In genomic region chr1:71641903-71642302, GRCh38 we compare ENCODE assay signal across 24 cellular contexts.
"Had no signal": no experiment of that assay in that cellular context is flagged by ENCODE, and none has a peak within 500 bp of the region (broad histone marks: within the 10 kb centered on the region; RNA-seq: fewer than 3 reads in every experiment).

No MANE protein-coding gene starts in this region.

- DNase-seq: activated CD4-positive, alpha-beta memory T cell treated with anti-CD3 and anti-CD28 coated beads for 36 hours; activated CD4-positive, alpha-beta T cell treated with anti-CD3 and anti-CD28 coated beads, Interleukin-2, amount 10 ng/mL, durations not matched to agents 24 days and 14 days; activated CD4-positive, CD25-positive, alpha-beta regulatory T cell treated with anti-CD3 and anti-CD28 coated beads, Interleukin-2, amount 50 U/mL, for 72 hours; activated CD8-positive, alpha-beta memory T cell treated with anti-CD3 and anti-CD28 coated beads, Interleukin-2, amount 50 U/mL, for 48 hours; activated gamma-delta T cell; activated naive CD4-positive, alpha-beta T cell treated with anti-CD3 and anti-CD28 coated beads, Interleukin-2, amount 10 ng/mL, durations not matched to agents 7 days and 5 days; activated naive CD8-positive, alpha-beta T cell treated with anti-CD3 and anti-CD28 coated beads, Interleukin-2, amount 10 ng/mL, durations not matched to agents 7 days and 5 days; activated T-cell treated with anti-CD3 and anti-CD28 coated beads, Interleukin-2, amount 50 U/mL, for 24 hours; foreskin keratinocyte; hippocampal formation; immature natural killer cell; mucosa of descending colon; posterior cingulate gyrus; right lobe of liver; stimulated activated CD4-positive, alpha-beta T cell treated with anti-CD3 and anti-CD28 coated beads, Interleukin-2, amount 100 ng/mL, for 48 hours; stimulated activated naive CD4-positive, alpha-beta T cell treated with Interleukin-2 at 50 U/mL for 16 hours; transverse colon had no signal

- H3K36me3 ChIP-seq: ascending aorta, cardiac muscle cell, right lobe of liver, transverse colon had no signal

- H3K27ac Mint-ChIP-seq: activated CD4-positive, alpha-beta memory T cell treated with anti-CD3 and anti-CD28 coated beads for 36 hours; activated CD4-positive, alpha-beta T cell treated with anti-CD3 and anti-CD28 coated beads, Interleukin-2, amount 10 ng/mL, durations not matched to agents 24 days and 14 days; activated naive CD4-positive, alpha-beta T cell treated with anti-CD3 and anti-CD28 coated beads, Interleukin-2, amount 10 ng/mL, durations not matched to agents 7 days and 5 days; activated naive CD8-positive, alpha-beta T cell treated with anti-CD3 and anti-CD28 coated beads, Interleukin-2, amount 10 ng/mL, durations not matched to agents 7 days and 5 days; activated T-cell treated with anti-CD3 and anti-CD28 coated beads, Interleukin-2, amount 50 U/mL, for 24 hours; immature natural killer cell; natural killer cell treated with Interleukin-12 subunit alpha and Interleukin-12 subunit beta and Interleukin-15 and Interleukin-18, amount 100 ng/mL, for 72 hours had no signal

- H3K4me3 ChIP-seq: ascending aorta, cardiac muscle cell, lung, mucosa of descending colon, right lobe of liver, transverse colon had no signal

- H3K4me3 Mint-ChIP-seq: activated CD4-positive, alpha-beta memory T cell treated with anti-CD3 and anti-CD28 coated beads for 36 hours; activated CD4-positive, alpha-beta T cell treated with anti-CD3 and anti-CD28 coated beads, Interleukin-2, amount 10 ng/mL, durations not matched to agents 24 days and 14 days; activated naive CD4-positive, alpha-beta T cell treated with anti-CD3 and anti-CD28 coated beads, Interleukin-2, amount 10 ng/mL, durations not matched to agents 7 days and 5 days; activated naive CD8-positive, alpha-beta T cell treated with anti-CD3 and anti-CD28 coated beads, Interleukin-2, amount 10 ng/mL, durations not matched to agents 7 days and 5 days; activated T-cell treated with anti-CD3 and anti-CD28 coated beads, Interleukin-2, amount 50 U/mL, for 24 hours; brain; immature natural killer cell; natural killer cell treated with Interleukin-12 subunit alpha and Interleukin-12 subunit beta and Interleukin-15 and Interleukin-18, amount 100 ng/mL, for 72 hours had no signal

- H3K27me3 Mint-ChIP-seq: activated CD4-positive, alpha-beta memory T cell treated with anti-CD3 and anti-CD28 coated beads for 36 hours; activated CD4-positive, alpha-beta T cell treated with anti-CD3 and anti-CD28 coated beads, Interleukin-2, amount 10 ng/mL, durations not matched to agents 24 days and 14 days; activated naive CD4-positive, alpha-beta T cell treated with anti-CD3 and anti-CD28 coated beads, Interleukin-2, amount 10 ng/mL, durations not matched to agents 7 days and 5 days; activated naive CD8-positive, alpha-beta T cell treated with anti-CD3 and anti-CD28 coated beads, Interleukin-2, amount 10 ng/mL, durations not matched to agents 7 days and 5 days; activated T-cell treated with anti-CD3 and anti-CD28 coated beads, Interleukin-2, amount 50 U/mL, for 24 hours; brain; natural killer cell treated with Interleukin-12 subunit alpha and Interleukin-12 subunit beta and Interleukin-15 and Interleukin-18, amount 100 ng/mL, for 72 hours had no signal

- H3K9me3 ChIP-seq: ascending aorta, mucosa of descending colon, right lobe of liver, transverse colon had no signal

- H3K9me3 Mint-ChIP-seq: activated CD4-positive, alpha-beta T cell treated with anti-CD3 and anti-CD28 coated beads, Interleukin-2, amount 10 ng/mL, durations not matched to agents 24 days and 14 days; activated naive CD4-positive, alpha-beta T cell treated with anti-CD3 and anti-CD28 coated beads, Interleukin-2, amount 10 ng/mL, durations not matched to agents 7 days and 5 days; activated naive CD8-positive, alpha-beta T cell treated with anti-CD3 and anti-CD28 coated beads, Interleukin-2, amount 10 ng/mL, durations not matched to agents 7 days and 5 days; activated T-cell treated with anti-CD3 and anti-CD28 coated beads, Interleukin-2, amount 50 U/mL, for 24 hours; brain had no signal

- H3K4me1 Mint-ChIP-seq: activated CD4-positive, alpha-beta T cell treated with anti-CD3 and anti-CD28 coated beads, Interleukin-2, amount 10 ng/mL, durations not matched to agents 24 days and 14 days; activated naive CD4-positive, alpha-beta T cell treated with anti-CD3 and anti-CD28 coated beads, Interleukin-2, amount 10 ng/mL, durations not matched to agents 7 days and 5 days; activated naive CD8-positive, alpha-beta T cell treated with anti-CD3 and anti-CD28 coated beads, Interleukin-2, amount 10 ng/mL, durations not matched to agents 7 days and 5 days; immature natural killer cell had no signal

- H3K27me3 ChIP-seq: ascending aorta, cardiac muscle cell, foreskin keratinocyte, right lobe of liver, transverse colon had no signal

- H3K27ac ChIP-seq: ascending aorta, cardiac muscle cell, foreskin keratinocyte, right lobe of liver, transverse colon had no signal

- ATAC-seq: esophagus mucosa; foreskin keratinocyte; left lobe of liver; mucosa of descending colon; natural killer cell treated with Interleukin-12 subunit alpha and Interleukin-12 subunit beta and Interleukin-15 and Interleukin-18, amount 100 ng/mL, for 72 hours; right lobe of liver had no signal

- H3K4me1 ChIP-seq: ascending aorta, foreskin keratinocyte, right lobe of liver, transverse colon had no signal

- H3K36me3 Mint-ChIP-seq: activated CD4-positive, alpha-beta memory T cell treated with anti-CD3 and anti-CD28 coated beads for 36 hours; activated naive CD4-positive, alpha-beta T cell treated with anti-CD3 and anti-CD28 coated beads, Interleukin-2, amount 10 ng/mL, durations not matched to agents 7 days and 5 days; activated naive CD8-positive, alpha-beta T cell treated with anti-CD3 and anti-CD28 coated beads, Interleukin-2, amount 10 ng/mL, durations not matched to agents 7 days and 5 days; brain; immature natural killer cell had no signal
